8 cellular contexts compared by ENCODE assay signal in genomic region chr1:20508411-20508771, GRCh38. TPM values are rescaled to one million over a fixed set of nuclear protein-coding genes. Genes with fewer than 3 reads are reported as not detected.
DNase-seq lines count a peak whose midpoint lies in the region; ATAC-seq and TF ChIP-seq lines count a peak whose summit lies in the region.

No MANE protein-coding gene starts in this region.

- POLR2A ChIA-PET in activated CD8-positive, alpha-beta T cell treated with anti-CD3 and anti-CD28 coated beads, Interleukin-2, amount 10 ng/mL, durations not matched to agents 7 days and 5 days (lab: Charles Lee): interaction anchor here (1.0 to 1.9 kb wide), 2 partner anchors 8 to 14 kb away, joined by 4 to 8 read pairs; no protein-coding TSS in a partner anchor

- H3K9me3 ChIP-seq in smooth muscle cell (replicated peaks; ENCODE audit: low read depth): no peaks in the 10 kb centered on the region

- H3K79me2 ChIP-seq in smooth muscle cell (ENCODE audit: low read depth): peaks cover 45% of the 10 kb centered on the region

- H3K4me3 ChIP-seq in iPS-11a (ENCODE audit: low read depth, low read length): peak overlapping the region; percentile 92
- H3K4me3 ChIP-seq in smooth muscle cell: peak overlapping the region; percentile 93

- peaks cover 17% of the 10 kb centered on the region for H3K4me1 Mint-ChIP-seq in HFFc6 (ENCODE audit: low read depth)
- H3K4me1 Mint-ChIP-seq in activated CD8-positive, alpha-beta T cell treated with anti-CD3 and anti-CD28 coated beads, Interleukin-2, amount 10 ng/mL, durations not matched to agents 7 days and 5 days (ENCODE audit: low read depth): peaks cover 24% of the 10 kb centered on the region

- H3K27me3 Mint-ChIP-seq in HFFc6 (ENCODE audit: insufficient read depth): peaks cover 13% of the 10 kb centered on the region
- peaks cover 3% of the 10 kb centered on the region for H3K27me3 Mint-ChIP-seq in activated CD8-positive, alpha-beta T cell treated with anti-CD3 and anti-CD28 coated beads, Interleukin-2, amount 10 ng/mL, durations not matched to agents 7 days and 5 days (ENCODE audit: low read depth)

- peak overlapping the region; percentile 83 for H3K27ac ChIP-seq in smooth muscle cell (ENCODE audit: low read depth)

- H3K9me3 Mint-ChIP-seq in HFFc6: no peaks in the 10 kb centered on the region
- no peaks in the 10 kb centered on the region for H3K9me3 Mint-ChIP-seq in activated CD8-positive, alpha-beta T cell treated with anti-CD3 and anti-CD28 coated beads, Interleukin-2, amount 10 ng/mL, durations not matched to agents 7 days and 5 days (ENCODE audit: insufficient read depth)

- DNase-seq in HFFc6: no peak
- DNase-seq in activated CD8-positive, alpha-beta T cell treated with anti-CD3 and anti-CD28 coated beads, Interleukin-2, amount 10 ng/mL, durations not matched to agents 7 days and 5 days: no peak
- DNase-seq in smooth muscle cell (lab: John Stamatoyannopoulos, UW; ENCODE audit: unreplicated experiment): no peak
- no peak for DNase-seq in NCI-H2081 (lab: John Stamatoyannopoulos, UW)
- DNase-seq in NCI-H345 treated with DMSO at 0.1 percent for 48 hours (lab: John Stamatoyannopoulos, UW; ENCODE audit: unreplicated experiment): no peak

- H4K20me1 ChIP-seq in smooth muscle cell (ENCODE audit: low read depth): peaks cover 25% of the 10 kb centered on the region

- H3K27ac Mint-ChIP-seq in HFFc6: peak overlapping the region; percentile 76
- H3K27ac Mint-ChIP-seq in activated CD8-positive, alpha-beta T cell treated with anti-CD3 and anti-CD28 coated beads, Interleukin-2, amount 10 ng/mL, durations not matched to agents 7 days and 5 days: peak overlapping the region; percentile 95

- TF ChIP-seq CTCF in HFFc6 (IDR thresholded peaks at IDR 0.05): no peak
- no peak for TF ChIP-seq CTCF in smooth muscle cell (IDR thresholded peaks at IDR 0.05; ENCODE audit: borderline replicate concordance, insufficient read depth, poor library complexity, severe bottlenecking)

- peak overlapping the region; percentile 96 for H3K9ac ChIP-seq in smooth muscle cell (ENCODE audit: low read depth)

- WGBS in smooth muscle cell (ENCODE audit: low lambda C conversion rate): 78% methylated on average over 5 of the region's 5 CpGs

- H3F3A ChIP-seq in smooth muscle cell (ENCODE audit: low read depth): no peaks in the 10 kb centered on the region

- peak overlapping the region; percentile 99 for H3K4me2 ChIP-seq in smooth muscle cell

- CTCF ChIA-PET in activated CD8-positive, alpha-beta T cell treated with anti-CD3 and anti-CD28 coated beads, Interleukin-2, amount 10 ng/mL, durations not matched to agents 7 days and 5 days (lab: Charles Lee): interaction anchor here (1.3 to 3.6 kb wide), 4 partner anchors 9 to 125 kb away, joined by 3 to 14 read pairs (median 8); partner anchors contain the start of gene PINK1

- peaks cover 5% of the 10 kb centered on the region; the same call in 1 of the 2 replicates for H3K36me3 Mint-ChIP-seq in HFFc6 (ENCODE audit: low read depth)
- peaks cover 3% of the 10 kb centered on the region for H3K36me3 Mint-ChIP-seq in activated CD8-positive, alpha-beta T cell treated with anti-CD3 and anti-CD28 coated beads, Interleukin-2, amount 10 ng/mL, durations not matched to agents 7 days and 5 days (ENCODE audit: low read depth)

- ATAC-seq in activated CD8-positive, alpha-beta T cell treated with anti-CD3 and anti-CD28 coated beads, Interleukin-2, amount 10 ng/mL, durations not matched to agents 7 days and 5 days: no peak
- ATAC-seq in HG03342 (IDR thresholded peaks at IDR 0.05; ENCODE audit: unreplicated experiment) (no peak), esophagus mucosa (no peak)

- H3K36me3 ChIP-seq in smooth muscle cell (ENCODE audit: low read depth): no peaks in the 10 kb centered on the region

- peaks cover 10% of the 10 kb centered on the region for H3K4me1 ChIP-seq in smooth muscle cell (ENCODE audit: low read depth)

- peak overlapping the region; percentile 95 for H3K4me3 Mint-ChIP-seq in HFFc6
- peak overlapping the region; percentile 93 for H3K4me3 Mint-ChIP-seq in activated CD8-positive, alpha-beta T cell treated with anti-CD3 and anti-CD28 coated beads, Interleukin-2, amount 10 ng/mL, durations not matched to agents 7 days and 5 days

- peak overlapping the region; percentile 100 for H2AFZ ChIP-seq in smooth muscle cell (ENCODE audit: low read depth)

- peaks cover 38% of the 10 kb centered on the region for H3K27me3 ChIP-seq in smooth muscle cell (ENCODE audit: low read depth)

RNA-seq across cellular contexts. Expression of gene MUL1, which starts 0.4 kb away (rescaled TPM):
- total RNA-seq in HFFc6 (2021; fragmentation: NEBNext Ultra II Directional; extraction: Animal tissue kit (Norgen Biotek cat#: 25700)): 10 to 100 TPM; 26.9 to 36.4 (median 27.8) TPM
- 10 to 100 TPM; 17.2 to 18.6 TPM for total RNA-seq in activated CD8-positive, alpha-beta T cell treated with anti-CD3 and anti-CD28 coated beads, Interleukin-2, amount 10 ng/mL, durations not matched to agents 7 days and 5 days
- total RNA-seq in smooth muscle cell (30.6 and 38.7 TPM in 2 replicates), esophagus mucosa (17.1 TPM)
- 38.4 and 42.4 TPM in 2 replicates for polyA plus RNA-seq in smooth muscle cell

RNA-seq across cellular contexts. Expression of gene CAMK2N1, which starts 22.4 kb away (rescaled TPM):
- 10 to 100 TPM; 40.3 to 57.8 (median 42.6) TPM for total RNA-seq in HFFc6 (2021; fragmentation: NEBNext Ultra II Directional; extraction: Animal tissue kit (Norgen Biotek cat#: 25700))
- total RNA-seq in activated CD8-positive, alpha-beta T cell treated with anti-CD3 and anti-CD28 coated beads, Interleukin-2, amount 10 ng/mL, durations not matched to agents 7 days and 5 days: under 1 TPM; 0.29 to 0.44 TPM
- 13.2 and 15.9 TPM in 2 replicates for total RNA-seq in smooth muscle cell
- 11.0 TPM in 2 replicates for polyA plus RNA-seq in smooth muscle cell
- 7.7 TPM for total RNA-seq in esophagus mucosa

RNA-seq across cellular contexts. Expression of gene FAM43B, which starts 44.0 kb away (rescaled TPM):
- under 1 TPM in 1 of 6 experiments, not detected in 5; 0.07 TPM for total RNA-seq in HFFc6 (2021; fragmentation: NEBNext Ultra II Directional; extraction: Animal tissue kit (Norgen Biotek cat#: 25700))
- not detected for total RNA-seq in activated CD8-positive, alpha-beta T cell treated with anti-CD3 and anti-CD28 coated beads, Interleukin-2, amount 10 ng/mL, durations not matched to agents 7 days and 5 days
- 0.90 and 1.2 TPM in 2 replicates for total RNA-seq in smooth muscle cell
- polyA plus RNA-seq in smooth muscle cell: 2.7 and 3.4 TPM in 2 replicates
- 0.12 TPM for total RNA-seq in esophagus mucosa
